22 cellular contexts compared by ENCODE assay signal in the genomic region with DNA sequence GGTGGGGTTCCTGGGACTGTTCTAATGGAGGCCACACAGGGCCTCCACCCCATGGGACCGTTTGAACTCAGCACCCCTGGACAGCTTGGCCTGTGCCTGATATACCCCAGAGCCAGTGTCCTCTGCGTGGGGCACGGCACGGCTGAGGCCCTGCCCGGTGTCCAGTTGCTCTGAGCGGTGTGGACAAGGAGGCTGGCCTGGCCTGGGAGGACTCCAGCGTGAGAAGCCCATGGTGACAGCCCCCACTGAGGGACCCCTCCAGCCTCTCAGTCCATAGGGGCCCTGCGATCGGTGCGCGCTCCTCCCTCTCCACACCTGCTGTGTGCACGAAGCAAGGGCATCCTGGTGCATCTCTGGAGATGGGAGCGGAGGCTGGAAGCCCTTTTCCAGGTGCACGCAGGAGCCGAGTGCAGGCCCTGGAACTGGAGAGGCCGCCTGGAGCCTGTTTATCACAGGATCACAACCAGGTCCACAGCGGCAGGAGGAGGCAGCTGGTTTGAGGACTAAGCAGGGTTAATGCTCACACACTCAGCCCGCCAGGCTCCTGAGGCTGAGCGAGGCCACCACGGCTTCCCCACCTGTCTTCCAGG.
"Had no signal": no experiment of that assay in that cellular context is flagged by ENCODE, and none has a peak within 500 bp of the region (broad histone marks: within the 10 kb centered on the region; RNA-seq: fewer than 3 reads in every experiment).

No MANE protein-coding gene starts in this region.

- H3K4me1 ChIP-seq: body of pancreas, foreskin keratinocyte, spleen, tibial nerve had no signal

- H3K27me3 ChIP-seq: body of pancreas, dorsolateral prefrontal cortex, foreskin keratinocyte, spleen, tibial nerve had no signal

- H3K9me3 ChIP-seq: body of pancreas, tibial nerve had no signal

- H3K36me3 Mint-ChIP-seq: activated naive CD8-positive, alpha-beta T cell treated with anti-CD3 and anti-CD28 coated beads, Interleukin-2, amount 10 ng/mL, durations not matched to agents 7 days and 5 days had no signal

- H3K4me3 Mint-ChIP-seq: activated CD4-positive, alpha-beta T cell treated with anti-CD3 and anti-CD28 coated beads, Interleukin-2, amount 10 ng/mL, durations not matched to agents 7 days and 5 days; activated naive CD8-positive, alpha-beta T cell treated with anti-CD3 and anti-CD28 coated beads, Interleukin-2, amount 10 ng/mL, durations not matched to agents 7 days and 5 days; activated T-helper 1 cell treated with anti-CD3 and anti-CD28 coated beads, Interleukin-12 subunit alpha, Interleukin-12 subunit beta, Interleukin-2, Interleukin-4 antibody, amounts not matched to agents 30 ng/mL and 10 ng/mL and 1 ng/mL, durations not matched to agents 14 hours and 24 hours and 36 hours; nephron; T-helper 1 cell treated with Interleukin-12 subunit alpha and Interleukin-12 subunit beta and Interleukin-4 antibody, amounts not matched to agents 30 μg/mL and 1 μg/mL, for 36 hours had no signal

- H3K36me3 ChIP-seq: spleen, tibial nerve had no signal

- H3K4me3 ChIP-seq: body of pancreas, dorsolateral prefrontal cortex, spleen, tibial nerve had no signal

- DNase-seq: activated CD4-positive, alpha-beta T cell treated with anti-CD3 and anti-CD28 coated beads, Interleukin-2, amount 10 ng/mL, durations not matched to agents 7 days and 5 days; activated naive CD4-positive, alpha-beta T cell treated with Interleukin-2 at 50 U/mL for 16 hours; activated naive CD8-positive, alpha-beta T cell treated with anti-CD3 and anti-CD28 coated beads, Interleukin-2, amount 10 ng/mL, durations not matched to agents 7 days and 5 days; activated T-cell treated with anti-CD3 and anti-CD28 coated beads for 4 hours; amygdala; body of pancreas; caudate nucleus; dorsolateral prefrontal cortex; foreskin keratinocyte; glutamatergic neuron; hippocampal formation; left colon; midbrain; nucleus accumbens; spleen; stimulated activated CD4-positive, alpha-beta T cell treated with anti-CD3 and anti-CD28 coated beads, Interleukin-4, amount 100 ng/mL, for 4 hours; stimulated activated naive CD4-positive, alpha-beta T cell; substantia nigra had no signal

- H3K4me1 Mint-ChIP-seq: activated CD4-positive, alpha-beta T cell treated with anti-CD3 and anti-CD28 coated beads, Interleukin-2, amount 10 ng/mL, durations not matched to agents 7 days and 5 days; activated naive CD8-positive, alpha-beta T cell treated with anti-CD3 and anti-CD28 coated beads, Interleukin-2, amount 10 ng/mL, durations not matched to agents 7 days and 5 days; nephron had no signal

- H3K27ac Mint-ChIP-seq: activated CD4-positive, alpha-beta T cell treated with anti-CD3 and anti-CD28 coated beads, Interleukin-2, amount 10 ng/mL, durations not matched to agents 7 days and 5 days; activated naive CD8-positive, alpha-beta T cell treated with anti-CD3 and anti-CD28 coated beads, Interleukin-2, amount 10 ng/mL, durations not matched to agents 7 days and 5 days; activated T-helper 1 cell treated with anti-CD3 and anti-CD28 coated beads, Interleukin-12 subunit alpha, Interleukin-12 subunit beta, Interleukin-2, Interleukin-4 antibody, amounts not matched to agents 30 ng/mL and 10 ng/mL and 1 ng/mL, durations not matched to agents 14 hours and 24 hours and 36 hours; nephron; T-helper 1 cell treated with Interleukin-12 subunit alpha and Interleukin-12 subunit beta and Interleukin-4 antibody, amounts not matched to agents 30 μg/mL and 1 μg/mL, for 36 hours had no signal

- H3K27ac ChIP-seq: body of pancreas, dorsolateral prefrontal cortex, foreskin keratinocyte, spleen, tibial nerve had no signal

- ATAC-seq: body of pancreas, foreskin keratinocyte, left colon had no signal

- H3K9me3 Mint-ChIP-seq: T-helper 1 cell treated with Interleukin-12 subunit alpha and Interleukin-12 subunit beta and Interleukin-4 antibody, amounts not matched to agents 30 μg/mL and 1 μg/mL, for 36 hours had no signal
